1 cellular context compared by ENCODE assay signal in genomic region chr6:30160391-30160790, GRCh38.
TF ChIP-seq lines count a peak whose summit lies in the region.

No MANE protein-coding gene starts in this region.

TF ChIP-seq in K562, 482 proteins besides CTCF, POLR2A, EP300 and RAD21:
- no peak for TF ChIP-seq ZNF740 (CRISPR knock-in tag; IDR thresholded peaks at IDR 0.05)
- TF ChIP-seq ZNF740 (tag; IDR thresholded peaks at IDR 0.05): no peak
- peak; percentile 26; the same call in 1 of the 2 replicates for TF ChIP-seq SPI1 (IDR thresholded peaks at IDR 0.05; ENCODE audit: borderline replicate concordance, low read depth, low read length)
TF ChIP-seq in K562: peak in this region for 1.
